2 cellular contexts compared by ENCODE assay signal in genomic region chr13:27177852-27178251, GRCh38.
TF ChIP-seq lines count a peak whose summit lies in the region.

No MANE protein-coding gene starts in this region.

TF ChIP-seq in HEK293, 187 proteins besides CTCF, POLR2A, EP300 and RAD21:
- TF ChIP-seq ZNF692 (tag by site-specific recombination; IDR thresholded peaks at IDR 0.05): 0 out of 2 replicates have a peak, but pooled peaks have one; percentile 21
- TF ChIP-seq ZNF776 (tag by site-specific recombination; IDR thresholded peaks at IDR 0.05; ENCODE audit: borderline replicate concordance): no peak
- peak; percentile 51; the same call in 1 of the 2 replicates for TF ChIP-seq ZFP69B (tag by site-specific recombination; IDR thresholded peaks at IDR 0.05)

TF ChIP-seq in K562, 482 proteins besides CTCF, POLR2A, EP300 and RAD21:
- TF ChIP-seq TRIM28 (IDR thresholded peaks at IDR 0.05) (no peak), MEIS2 (IDR thresholded peaks at IDR 0.05; ENCODE audit: partially characterized antibody) (no peak), ZEB2 (IDR thresholded peaks at IDR 0.05) (peak; percentile 76), USF2 (CRISPR knock-in tag; IDR thresholded peaks at IDR 0.05) (peak; percentile 74), ZNF41 (CRISPR knock-in tag; conservative IDR thresholded peaks at IDR 0.05) (no peak), CHD1 (IDR thresholded peaks at IDR 0.05; ENCODE audit: low read length) (no peak), TFE3 (CRISPR knock-in tag; IDR thresholded peaks at IDR 0.05) (peak; percentile 56), TCF7L2 (IDR thresholded peaks at IDR 0.05; ENCODE audit: low read depth, low read length) (no peak), RAD51 (IDR thresholded peaks at IDR 0.05; ENCODE audit: borderline replicate concordance, low read depth) (peak; percentile 84), USF1 (CRISPR knock-in tag; IDR thresholded peaks at IDR 0.05) (peak; percentile 56; the same call in 1 of the 2 replicates), BHLHE40 (IDR thresholded peaks at IDR 0.05; ENCODE audit: low read length) (peak; percentile 48; the same call in 1 of the 2 replicates), TOE1 (IDR thresholded peaks at IDR 0.05; ENCODE audit: borderline replicate concordance) (peak; percentile 33; the same call in 1 of the 2 replicates), TOE1 (CRISPR knock-in tag; IDR thresholded peaks at IDR 0.05; ENCODE audit: borderline replicate concordance, low read depth) (no peak), KAT8 (IDR thresholded peaks at IDR 0.05; ENCODE audit: low read depth) (no peak), PRMT5 (CRISPR knock-in tag; IDR thresholded peaks at IDR 0.05) (no peak)
